ENCODE assay signal across 15 cellular contexts in the genomic region with DNA sequence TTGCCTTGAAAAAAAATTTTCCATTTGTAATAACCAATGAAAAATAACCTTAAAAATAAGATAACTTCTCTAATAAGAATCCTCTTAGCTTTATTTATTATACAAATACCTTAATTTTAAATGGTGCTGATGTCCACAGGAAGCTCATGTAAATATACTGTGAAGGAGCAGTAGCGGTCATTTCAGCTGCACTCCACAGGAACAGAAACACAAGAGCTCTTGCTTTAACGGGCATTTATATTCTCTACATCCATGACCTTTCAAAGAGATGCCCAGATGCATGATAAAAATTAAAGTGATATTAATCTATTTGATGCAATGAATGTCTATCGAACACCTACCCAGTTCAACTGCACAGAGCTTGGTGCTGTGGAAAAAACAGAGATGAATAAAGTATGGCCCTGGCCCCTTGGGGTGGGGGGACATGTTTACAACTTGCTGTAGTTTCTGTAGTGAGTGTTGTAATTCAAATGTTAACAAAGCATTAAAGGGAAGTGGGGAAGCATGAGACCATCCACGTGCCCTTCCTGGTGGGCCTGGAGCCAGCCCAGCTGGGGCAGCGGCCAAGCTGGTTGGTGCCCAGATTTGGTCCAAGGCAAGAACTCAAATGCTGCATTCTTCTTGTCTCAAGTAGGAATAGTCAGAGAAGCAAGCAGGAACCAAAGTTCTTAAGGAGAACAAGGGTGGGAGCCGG. TPM values are rescaled to one million over a fixed set of nuclear protein-coding genes. Genes with fewer than 3 reads are reported as not detected.
DNase-seq lines count a peak whose midpoint lies in the region; ATAC-seq lines count a peak whose summit lies in the region.
"Had no signal": no experiment of that assay in that cellular context is flagged by ENCODE, and none has a peak within 500 bp of the region (broad histone marks: within the 10 kb centered on the region; RNA-seq: fewer than 3 reads in every experiment).

No MANE protein-coding gene starts in this region.

- ATAC-seq in Right ventricle myocardium superior (ENCODE audit: poor library complexity) (peak; percentile 85), GM19467 (IDR thresholded peaks at IDR 0.05; ENCODE audit: unreplicated experiment) (no peak), GM21717 (IDR thresholded peaks at IDR 0.05; ENCODE audit: unreplicated experiment) (no peak)
- ATAC-seq in stimulated activated naive CD8-positive, alpha-beta T cell treated with anti-CD3 and anti-CD28 coated beads, Interleukin-15, Interleukin-2, amounts not matched to agents 100 U/mL and 50 U/mL, for 24 hours: no peak
- ATAC-seq: activated CD4-positive, CD25-positive, alpha-beta regulatory T cell treated with anti-CD3 and anti-CD28 coated beads, Interleukin-2, amount 50 U/mL, for 24 hours; natural killer cell had no signal

- intact Hi-C loops in Right ventricle myocardium superior (cut with DNase I): loop anchor here (10.0 kb wide), 1 partner anchor 109 kb away; no protein-coding TSS in a partner anchor
- intact Hi-C loops in cardiac septum (cut with DNase I): no loop called here
- intact Hi-C loops in head of caudate nucleus (cut with DNase I): no loop called here

- peak; percentile 80 for DNase-seq in Right ventricle myocardium superior
- no peak for DNase-seq in cardiac septum (ENCODE audit: low spot score)
- DNase-seq in head of caudate nucleus: peak; percentile 34 to 97 (median 85)
- DNase-seq in nucleus accumbens (lab: John Stamatoyannopoulos, UW): peak in 54 of 56 donors; percentile 17 to 91 (median 82)
- peak; percentile 50 for DNase-seq in ureter (ENCODE audit: low spot score)
- no peak for DNase-seq in stimulated activated naive CD8-positive, alpha-beta T cell treated with anti-CD3 and anti-CD28 coated beads, Interleukin-15, Interleukin-2, amounts not matched to agents 100 U/mL and 50 U/mL, for 24 hours
- DNase-seq: activated T-cell treated with anti-CD3 and anti-CD28 coated beads, Interleukin-2, amount 50 U/mL, for 1 hour; Caco-2; natural killer cell; NCI-H1417 treated with DMSO at 0.1 percent for 48 hours; OCI-M1; spleen had no signal

RNA-seq across cellular contexts. Expression of a gene that starts 47.9 kb away (rescaled TPM):
- total RNA-seq in Right ventricle myocardium superior (6.5 TPM), cardiac septum (7.3 TPM), ureter (33.2 TPM)

RNA-seq across cellular contexts. Expression of a gene that starts 48.0 kb away (rescaled TPM):
- total RNA-seq in Right ventricle myocardium superior: 6.2 TPM
- total RNA-seq in cardiac septum: 6.8 TPM
- total RNA-seq in ureter: 27.4 TPM

Comparison
In these comparisons a context has a peak if more than half of its experiments do, and no peak if none do; other contexts are left out.
1. DNase-seq: peak in Right ventricle myocardium superior (single experiment), head of caudate nucleus (42 of 42), nucleus accumbens (54 of 56) and ureter (single experiment); none in cardiac septum (single experiment) and stimulated activated naive CD8-positive, alpha-beta T cell treated with anti-CD3 and anti-CD28 coated beads, Interleukin-15, Interleukin-2, amounts not matched to agents 100 U/mL and 50 U/mL, for 24 hours (single experiment).